7 cellular contexts compared by ENCODE assay signal in the genomic region with DNA sequence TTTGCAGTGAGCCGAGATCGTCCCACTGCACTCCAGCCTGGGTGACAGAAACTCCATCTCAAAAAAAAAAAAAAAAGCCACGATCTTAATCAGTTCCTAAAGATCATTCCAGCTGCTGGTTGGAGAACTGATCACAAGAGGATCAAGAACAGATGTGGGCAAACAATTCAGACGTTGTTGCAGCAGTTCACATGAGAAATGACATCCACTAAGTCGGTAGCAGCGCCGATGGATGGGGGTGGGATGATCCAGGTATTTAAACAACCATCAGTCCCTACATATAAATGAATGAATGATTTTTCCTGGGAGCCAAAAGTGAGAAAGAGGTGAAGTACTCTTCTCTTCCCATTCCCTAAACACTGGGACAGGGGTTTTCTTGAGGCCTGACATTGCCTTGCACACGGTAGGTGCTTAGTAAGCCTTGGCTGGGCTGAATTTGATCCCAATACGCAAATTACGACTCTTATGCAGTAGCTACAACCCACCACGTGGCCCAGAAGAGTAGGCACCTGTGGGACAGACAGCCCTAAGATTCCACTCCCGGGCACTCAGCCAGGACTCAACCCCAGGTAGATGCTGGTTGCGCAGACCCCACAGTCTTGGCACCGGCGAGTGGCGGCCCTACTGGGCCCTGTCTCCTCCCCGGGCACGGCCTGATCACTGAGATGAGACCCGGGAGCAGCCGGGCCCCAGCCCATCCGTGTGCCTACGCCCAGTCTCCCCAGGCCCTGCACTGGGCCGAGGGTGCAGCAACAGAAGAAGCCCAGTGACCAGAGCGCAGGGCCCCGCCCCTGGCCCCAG. TPM values are rescaled to one million over a fixed set of nuclear protein-coding genes. Genes with fewer than 3 reads are reported as not detected.
DNase-seq lines count a peak whose midpoint lies in the region; ATAC-seq and TF ChIP-seq lines count a peak whose summit lies in the region.

No MANE protein-coding gene starts in this region.

- TF ChIP-seq CTCF in GM12875 (IDR thresholded peaks at IDR 0.05; ENCODE audit: borderline replicate concordance, insufficient read depth, low read depth, low read length) (0 out of 2 replicates have a peak, but pooled peaks have one; percentile 3), astrocyte of the spinal cord (IDR thresholded peaks at IDR 0.05; ENCODE audit: low read depth, low read length) (no peak), left lung (IDR thresholded peaks at IDR 0.05) (no peak), testis (IDR thresholded peaks at IDR 0.05) (no peak)

- H3K9me3 ChIP-seq in left lung (no peaks in the 10 kb centered on the region), testis (no peaks in the 10 kb centered on the region)

- no peak for TF ChIP-seq POLR2A in testis (IDR thresholded peaks at IDR 0.05)

- in situ Hi-C loops in astrocyte of the spinal cord (cut with HindIII; ENCODE audit: low sequenced_read_pairs) = no loop called here

- peaks cover 15 to 55% of the 10 kb centered on the region in 2 donors for H3K4me1 ChIP-seq in left lung
- H3K4me1 ChIP-seq in testis = peaks cover 8% of the 10 kb centered on the region

- 15 to 30% methylated on average over 12 to 24 of the region's 25 CpGs for WGBS in testis, 2 donors

- POLR2A ChIA-PET in HEK293T (lab: Yijun Ruan, JAX) = interaction anchor here (0.6 to 2.7 kb wide), 29 partner anchors 8 to 301 kb away, joined by 3 to 23 read pairs (median 5); a partner anchor contains a TSS

- CTCF ChIA-PET in HEK293T (lab: Yijun Ruan, JAX) = interaction anchor here (1.0 to 1.9 kb wide), 4 partner anchors 10 to 25 kb away, joined by 3 to 18 read pairs (median 6); a partner anchor contains a TSS

- peak; percentile 16 for ATAC-seq in left lung

- H3K27ac ChIP-seq in left lung (peak overlapping the region; percentile 94 to 95), testis (peak overlapping the region; percentile 91)

- intact Hi-C loops in left lung (cut with DNase I) = no loop called here
- intact Hi-C loops in testis (cut with DNase I; ENCODE audit: low total_unique reads) = no loop called here

- H3K4me3 ChIP-seq in GM12875 (ENCODE audit: low read depth, low read length) (peak overlapping the region; percentile 79), astrocyte of the spinal cord (ENCODE audit: low read depth, low read length) (peak overlapping the region; percentile 69), left lung (peak overlapping the region; percentile 75 to 78), testis (peak overlapping the region; percentile 59 to 82)

- DNase-seq in HEK293T (ENCODE audit: extremely low spot score) = no peak
- DNase-seq in NCI-H345 treated with DMSO at 0.1 percent for 48 hours (lab: John Stamatoyannopoulos, UW; ENCODE audit: unreplicated experiment) = peak; percentile 62
- DNase-seq in astrocyte of the spinal cord (ENCODE audit: low read depth, low spot score) = no peak
- peak in 1 of 2 donors; percentile 21 for DNase-seq in left lung
- no peak for DNase-seq in testis
- no peak for DNase-seq in C1 segment of cervical spinal cord (lab: John Stamatoyannopoulos, UW)

- H3K36me3 ChIP-seq in left lung (peaks cover 0 to 32% of the 10 kb centered on the region in 2 donors), testis (ENCODE audit: low read depth, missing control alignments) (no peaks in the 10 kb centered on the region)

- H3K27me3 ChIP-seq in left lung (no peaks in the 10 kb centered on the region), testis (no peaks in the 10 kb centered on the region)

TF ChIP-seq in HEK293T, 16 proteins besides CTCF, POLR2A, EP300 and RAD21:
- 0 out of 2 replicates have a peak, but pooled peaks have one; percentile 8 for TF ChIP-seq L3MBTL2 (conservative IDR thresholded peaks at IDR 0.05)
- TF ChIP-seq FOXA1 (IDR thresholded peaks at IDR 0.05) = no peak
- no peak for TF ChIP-seq BHLHE40 (IDR thresholded peaks at IDR 0.05; ENCODE audit: borderline replicate concordance)
- no peak for TF ChIP-seq ELF4 (IDR thresholded peaks at IDR 0.05)

RNA-seq across cellular contexts. Expression of a gene that starts 0.6 kb away (rescaled TPM):
- total RNA-seq in left lung (10 to 100 TPM; 36.4 to 41.4 TPM), testis (10 to 100 TPM; 27.7 to 29.5 TPM)
- polyA plus RNA-seq in testis (ENCODE audit: insufficient read depth, low read depth, low replicate concordance) = 29.5 TPM

RNA-seq across cellular contexts. Expression of a gene that starts 18.8 kb away (rescaled TPM):
- 10 to 100 TPM; 25.4 to 29.1 TPM for total RNA-seq in left lung
- 100 to 1,000 TPM; 121 to 261 TPM for total RNA-seq in testis
- 185 TPM for polyA plus RNA-seq in testis (ENCODE audit: insufficient read depth, low read depth, low replicate concordance)

RNA-seq across cellular contexts. Expression of a gene that starts 24.7 kb away (rescaled TPM):
- total RNA-seq in left lung (not detected), testis (under 1 TPM in 1 of 2 donors, not detected in 1; 0.19 TPM)
- polyA plus RNA-seq in testis (ENCODE audit: insufficient read depth, low read depth, low replicate concordance) = 0.25 TPM

RNA-seq across cellular contexts. Expression of a gene that starts 28.8 kb away (rescaled TPM):
- total RNA-seq in left lung = 100 to 1,000 TPM; 112 to 129 TPM
- 100 to 1,000 TPM; 108 to 138 TPM for total RNA-seq in testis
- 47.0 TPM for polyA plus RNA-seq in testis (ENCODE audit: insufficient read depth, low read depth, low replicate concordance)

Comparison
In these comparisons a context has a peak if more than half of its experiments do, and no peak if none do; other contexts are left out.
1. RNA of a gene that starts 18.8 kb away (total RNA-seq): 121 to 261 TPM in testis; 25.4 to 29.1 TPM in left lung; every median in the first group is over 4 times any median in the second.
2. Peak in every context shown above with its lines, with median percentiles within 50 percentile points of each other: H3K4me3 ChIP-seq.